Comparison of ENCODE assay signal across 20 cellular contexts in the genomic region with DNA sequence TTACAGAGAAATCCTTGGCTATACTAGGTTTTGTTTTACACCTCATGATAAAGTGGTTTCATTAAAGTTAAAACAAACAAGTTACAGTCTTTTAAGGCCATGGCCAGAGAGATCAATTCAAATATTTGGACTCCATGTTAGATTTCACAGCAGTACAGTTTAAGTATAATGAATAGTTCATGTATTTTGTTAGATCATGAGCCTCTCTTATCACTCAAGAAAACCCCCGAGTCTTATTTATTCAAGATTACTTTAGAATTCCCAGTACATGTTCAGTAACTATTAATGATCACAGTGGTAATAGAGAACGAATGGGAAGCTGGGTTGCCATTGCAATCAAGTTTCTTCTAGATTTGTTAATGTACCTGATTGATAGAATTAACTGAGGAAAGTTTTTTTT.
"Had no signal": no experiment of that assay in that cellular context is flagged by ENCODE, and none has a peak within 500 bp of the region (broad histone marks: within the 10 kb centered on the region; RNA-seq: fewer than 3 reads in every experiment).

No MANE protein-coding gene starts in this region.

- H3K4me1 ChIP-seq: colonic mucosa had no signal

- H3K27ac ChIP-seq: colonic mucosa, neutrophil, right lobe of liver had no signal

- H3K9me3 ChIP-seq: colonic mucosa, heart right ventricle, mucosa of descending colon, neutrophil, right lobe of liver, thoracic aorta had no signal

- ATAC-seq: esophagus mucosa; heart right ventricle; left lobe of liver; mucosa of descending colon; naive thymus-derived CD8-positive, alpha-beta T cell; right lobe of liver; stimulated activated naive B cell treated with anti-CD40 and anti-IgM and Interleukin-4, amounts not matched to agents 10 μg/mL and 1 μg/mL and 100 μg/mL, for 72 hours; stimulated activated naive CD8-positive, alpha-beta T cell treated with anti-CD3 and anti-CD28 coated beads, Interleukin-15, amount 100 ng/mL, for 72 hours had no signal

- FAIRE-seq: endometrium, frontal cortex had no signal

- H3K27me3 ChIP-seq: colonic mucosa, heart right ventricle, neutrophil, right lobe of liver had no signal

- H3K4me3 ChIP-seq: colonic mucosa, heart right ventricle, mucosa of descending colon, right lobe of liver, thoracic aorta had no signal

- DNase-seq: cerebellar nuclear complex; colonic mucosa; effector CD4-positive, alpha-beta T cell; heart right ventricle; islet precursor cell; mammary epithelial cell; mucosa of descending colon; naive thymus-derived CD8-positive, alpha-beta T cell; right lobe of liver; stimulated activated CD4-positive, alpha-beta T cell treated with anti-CD3 and anti-CD28 coated beads, Interleukin-2, amount 100 ng/mL, for 24 hours; stimulated activated CD4-positive, alpha-beta T cell treated with anti-CD3 and anti-CD28 coated beads, Interleukin-4, amount 100 ng/mL, for 4 hours; stimulated activated naive B cell treated with anti-CD40 and anti-IgM and Interleukin-4, amounts not matched to agents 10 μg/mL and 1 μg/mL and 100 μg/mL, for 72 hours; stimulated activated naive CD8-positive, alpha-beta T cell treated with anti-CD3 and anti-CD28 coated beads, Interleukin-15, amount 100 ng/mL, for 72 hours; substantia nigra had no signal

- H3K36me3 ChIP-seq: colonic mucosa, neutrophil, right lobe of liver, thoracic aorta had no signal
